Comparison of ENCODE assay signal across 17 cellular contexts in the genomic region with DNA sequence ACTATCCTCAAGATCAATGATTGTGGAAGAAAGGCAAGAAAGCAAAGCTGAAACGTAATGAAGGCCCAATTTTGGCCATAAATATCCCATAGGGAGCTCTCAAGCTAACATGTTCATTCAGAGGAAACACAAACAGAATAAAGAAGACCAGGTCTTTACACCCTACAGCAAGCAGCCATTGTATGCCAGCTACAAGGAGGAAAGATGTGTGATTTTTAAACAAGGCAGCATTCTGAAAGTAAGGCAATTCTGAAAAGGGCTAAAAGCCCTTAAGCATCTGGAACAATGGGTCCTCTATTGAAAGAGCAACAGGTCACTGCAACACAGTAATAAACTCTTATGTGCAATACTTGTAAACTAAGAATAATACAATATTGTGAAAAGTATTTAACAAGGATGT.
DNase-seq lines count a peak whose midpoint lies in the region; ATAC-seq and TF ChIP-seq lines count a peak whose summit lies in the region.
"Had no signal": no experiment of that assay in that cellular context is flagged by ENCODE, and none has a peak within 500 bp of the region (broad histone marks: within the 10 kb centered on the region; RNA-seq: fewer than 3 reads in every experiment).

No MANE protein-coding gene starts in this region.

- no peaks in the 10 kb centered on the region for H3K27me3 ChIP-seq in PC-3 (ENCODE audit: low read length)
- H3K27me3 ChIP-seq in neuronal stem cell (ENCODE audit: control insufficient read depth in 3 of 3, insufficient read depth in 3 of 3, low read depth in 1 of 3, low read length in 3 of 3): no peaks in the 10 kb centered on the region

- H2BK120ac ChIP-seq in neuronal stem cell (ENCODE audit: low read depth, low read length): no peak overlapping the region

- H3K79me2 ChIP-seq in PC-3 (ENCODE audit: low read length): no peaks in the 10 kb centered on the region

- no peaks in the 10 kb centered on the region for H3K79me1 ChIP-seq in neuronal stem cell (ENCODE audit: low read depth, low read length)

- H2AFZ ChIP-seq in PC-3 (ENCODE audit: low read length) (no peak overlapping the region), neuronal stem cell (ENCODE audit: low read length) (no peak overlapping the region)

- no peak overlapping the region for H3K27ac ChIP-seq in PC-3 (ENCODE audit: low read length)
- H3K27ac ChIP-seq in neuronal stem cell (replicated peaks; ENCODE audit: low read length): no peak overlapping the region
- H3K27ac ChIP-seq: 22Rv1, HL-60 had no signal

- ATAC-seq in PC-3: peak; percentile 47
- no peak for ATAC-seq in HG03469 (IDR thresholded peaks at IDR 0.05; ENCODE audit: unreplicated experiment)

- no peaks in the 10 kb centered on the region for H3K9me2 ChIP-seq in PC-3 (replicated peaks; ENCODE audit: low read length)

- no CpG with 5 or more reads among the region's 1 CpG for WGBS in neuronal stem cell (ENCODE audit: extremely low coverage in 2 of 2, insufficient read length in 2 of 2, insufficient replicate concordance in 1 of 2), 2 donors

- H3F3A ChIP-seq in PC-3 (ENCODE audit: low read length, unreplicated experiment): no peaks in the 10 kb centered on the region

- no peak for TF ChIP-seq CTCF in PC-3 (conservative IDR thresholded peaks at IDR 0.05; ENCODE audit: low read depth, low read length)

- H3K14ac ChIP-seq in neuronal stem cell (ENCODE audit: low read length): no peak overlapping the region

- no peak overlapping the region for H2BK5ac ChIP-seq in neuronal stem cell (ENCODE audit: low read length)

- H4K20me1 ChIP-seq in PC-3 (ENCODE audit: low read length): no peaks in the 10 kb centered on the region

- H3K36me3 ChIP-seq in PC-3 (ENCODE audit: low read depth, low read length) (no peaks in the 10 kb centered on the region), neuronal stem cell (replicated peaks in 1 of 2; ENCODE audit: control insufficient read depth in 2 of 2, insufficient read depth in 2 of 2, low read length in 2 of 2) (no peaks in the 10 kb centered on the region)

- H3K4me2 ChIP-seq in PC-3 (ENCODE audit: low read length) (no peak overlapping the region), neuronal stem cell (ENCODE audit: insufficient read depth, low read length, poor library complexity, severe bottlenecking) (no peak overlapping the region)

- H3K9me3 ChIP-seq in PC-3 (ENCODE audit: low read length) (no peaks in the 10 kb centered on the region), neuronal stem cell (replicated peaks in 1 of 2; ENCODE audit: control insufficient read depth in 2 of 2, insufficient read depth in 1 of 2, low read depth in 1 of 2, low read length in 2 of 2) (no peaks in the 10 kb centered on the region)

- no peak overlapping the region for H3K18ac ChIP-seq in neuronal stem cell (ENCODE audit: low read length)

- H3K4me3 ChIP-seq in PC-3 (ENCODE audit: low read length) (no peak overlapping the region), neuronal stem cell (ENCODE audit: low read length in 2 of 2) (no peak overlapping the region)

- H2BK12ac ChIP-seq in neuronal stem cell (ENCODE audit: low read length): no peak overlapping the region

- no peak overlapping the region for H4K8ac ChIP-seq in neuronal stem cell (ENCODE audit: low read depth, low read length)

- H2AK5ac ChIP-seq in neuronal stem cell (ENCODE audit: low read depth, low read length): no peak overlapping the region

- POLR2A ChIA-PET in PC-3 (lab: Charles Lee; ENCODE audit: unreplicated experiment): no interaction called here

- H3K9ac ChIP-seq in PC-3 (ENCODE audit: low read length) (no peak overlapping the region), neuronal stem cell (ENCODE audit: low read depth, low read length, poor library complexity) (no peak overlapping the region)

- BruUV-seq in PC-3 (replicated peaks; lab: Mats Ljungman, UMichigan): no TSS peak

- H3K4me1 ChIP-seq in PC-3 (ENCODE audit: insufficient read depth, low read length) (peaks cover 8% of the 10 kb centered on the region), neuronal stem cell (ENCODE audit: control insufficient read depth in 2 of 2, insufficient read depth in 1 of 2, low read depth in 1 of 2, low read length in 2 of 2) (no peaks in the 10 kb centered on the region)

- H4K91ac ChIP-seq in neuronal stem cell (ENCODE audit: low read depth, low read length, poor library complexity): no peak overlapping the region

- CTCF ChIA-PET in PC-3 (lab: Charles Lee): no interaction called here

- H3K4ac ChIP-seq in neuronal stem cell (ENCODE audit: low read length): no peak overlapping the region

- H2BK15ac ChIP-seq in neuronal stem cell (ENCODE audit: low read length): no peak overlapping the region

- no peak overlapping the region for H3K23ac ChIP-seq in neuronal stem cell (ENCODE audit: low read depth, low read length, poor library complexity)

- DNase-seq in NCI-H2107 treated with DMSO at 0.1 percent for 48 hours (lab: John Stamatoyannopoulos, UW; ENCODE audit: unreplicated experiment) (peak; percentile 3), NCI-H2107 (lab: John Stamatoyannopoulos, UW) (no peak), NCI-H345 (lab: John Stamatoyannopoulos, UW) (peak; percentile 19), PC-3 (no peak), neuronal stem cell (ENCODE audit: low spot score) (peak; percentile 6), NCI-H526 treated with DMSO at 0.1 percent for 48 hours (lab: John Stamatoyannopoulos, UW) (no peak), ureter (ENCODE audit: low spot score) (no peak)
- DNase-seq: Calu3; CD8-positive, alpha-beta memory T cell; DND-41; GDM1; GOT3; H9; HFFc6 had no signal

- intact Hi-C loops in PC-3 (cut with micrococcal nuclease): no loop called here

Comparison
In these comparisons a context has a peak if more than half of its experiments do, and no peak if none do; other contexts are left out.
1. DNase-seq: peak in NCI-H2107 treated with DMSO at 0.1 percent for 48 hours (single experiment), NCI-H345 (single experiment) and neuronal stem cell (single experiment); none in NCI-H2107 (single experiment), PC-3 (single experiment), NCI-H526 treated with DMSO at 0.1 percent for 48 hours (single experiment) and ureter (single experiment).